18 cellular contexts compared by ENCODE assay signal in the genomic region with DNA sequence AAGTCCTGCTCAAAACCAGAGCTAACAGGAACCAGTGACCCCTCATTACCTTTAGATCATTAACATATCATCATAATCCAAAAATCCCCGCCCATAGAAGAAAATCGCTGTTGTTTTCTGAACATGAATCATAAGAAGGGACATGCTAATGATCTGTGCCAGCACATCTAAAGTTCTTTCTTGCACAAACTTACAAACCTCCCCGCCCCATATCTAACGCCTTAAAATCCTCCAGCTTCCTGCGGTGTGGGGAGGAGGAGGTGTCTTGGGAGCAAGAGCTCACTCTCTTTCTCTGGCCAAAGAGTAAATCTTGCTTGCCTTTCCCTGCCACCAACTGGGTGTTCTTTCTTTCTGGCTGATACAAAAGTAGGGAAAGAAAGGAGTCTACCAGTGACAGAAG.
A peak's percentile ranks its signal among the peaks of the same experiment; 100 is the strongest.
DNase-seq lines count a peak whose midpoint lies in the region; ATAC-seq and TF ChIP-seq lines count a peak whose summit lies in the region.
"Had no signal": no experiment of that assay in that cellular context is flagged by ENCODE, and none has a peak within 500 bp of the region (broad histone marks: within the 10 kb centered on the region; RNA-seq: fewer than 3 reads in every experiment).

No MANE protein-coding gene starts in this region.

- no peaks in the 10 kb centered on the region for H3K79me2 ChIP-seq in smooth muscle cell (ENCODE audit: low read depth)

- no peak for TF ChIP-seq CTCF in WTC11 (IDR thresholded peaks at IDR 0.05)
- no peak for TF ChIP-seq CTCF in smooth muscle cell (IDR thresholded peaks at IDR 0.05; ENCODE audit: borderline replicate concordance, insufficient read depth, poor library complexity, severe bottlenecking)

- no peak overlapping the region for H3K4me3 Mint-ChIP-seq in WTC11
- no peak overlapping the region for H3K4me3 Mint-ChIP-seq in activated T-cell treated with anti-CD3 and anti-CD28 coated beads, Interleukin-2, amount 50 U/mL, for 24 hours
- H3K4me3 Mint-ChIP-seq: activated naive CD4-positive, alpha-beta T cell treated with anti-CD3 and anti-CD28 coated beads, Interleukin-2, amount 50 U/mL, for 24 hours; activated T-helper 17 cell treated with anti-CD3 and anti-CD28 coated beads, Interleukin-2, amount 50 U/mL, for 72 hours; naive thymus-derived CD4-positive, alpha-beta T cell had no signal

- H3K36me3 ChIP-seq in smooth muscle cell (ENCODE audit: low read depth), result no peaks in the 10 kb centered on the region

- in situ Hi-C loops in G401 (cut with HindIII; ENCODE audit: low sequenced_read_pairs), result no loop called here

- H3K27me3 ChIP-seq in right cardiac atrium (ENCODE audit: control insufficient read depth, insufficient read depth), result no peaks in the 10 kb centered on the region
- peaks cover 22% of the 10 kb centered on the region for H3K27me3 ChIP-seq in smooth muscle cell (ENCODE audit: low read depth)

- POLR2A ChIA-PET in WTC11 (lab: Charles Lee), result no interaction called here

- H3K27ac ChIP-seq in right cardiac atrium (ENCODE audit: low read length) (no peak overlapping the region), smooth muscle cell (ENCODE audit: low read depth) (no peak overlapping the region)

- no peaks in the 10 kb centered on the region; the same call in 1 of the 2 replicates for H3K27me3 Mint-ChIP-seq in WTC11 (ENCODE audit: low read depth)
- peaks cover 17% of the 10 kb centered on the region for H3K27me3 Mint-ChIP-seq in activated T-cell treated with anti-CD3 and anti-CD28 coated beads, Interleukin-2, amount 50 U/mL, for 24 hours

- H3K4me1 Mint-ChIP-seq in WTC11, result peaks cover 7% of the 10 kb centered on the region; the same call in 1 of the 2 replicates
- no peaks in the 10 kb centered on the region for H3K4me1 Mint-ChIP-seq in activated T-cell treated with anti-CD3 and anti-CD28 coated beads, Interleukin-2, amount 50 U/mL, for 24 hours (ENCODE audit: low read depth)
- H3K4me1 Mint-ChIP-seq: activated naive CD4-positive, alpha-beta T cell treated with anti-CD3 and anti-CD28 coated beads, Interleukin-2, amount 50 U/mL, for 24 hours; activated T-helper 17 cell treated with anti-CD3 and anti-CD28 coated beads, Interleukin-2, amount 50 U/mL, for 72 hours; naive thymus-derived CD4-positive, alpha-beta T cell had no signal

- ATAC-seq in WTC11 (no peak), right cardiac atrium (peak; percentile 58 to 72)
- ATAC-seq: activated T-helper 17 cell treated with anti-CD3 and anti-CD28 coated beads, Interleukin-2, amount 50 U/mL, for 72 hours; naive thymus-derived CD4-positive, alpha-beta T cell had no signal

- H3K4me3 ChIP-seq in right cardiac atrium (ENCODE audit: low read length), result no peak overlapping the region
- no peak overlapping the region for H3K4me3 ChIP-seq in smooth muscle cell

- intact Hi-C loops in right cardiac atrium (cut with DNase I), result no loop called here

- H3K4me2 ChIP-seq in smooth muscle cell, result peak overlapping the region; percentile 8

- peak overlapping the region; percentile 42; the same call in 1 of the 2 replicates for H3K27ac Mint-ChIP-seq in WTC11
- H3K27ac Mint-ChIP-seq in activated T-cell treated with anti-CD3 and anti-CD28 coated beads, Interleukin-2, amount 50 U/mL, for 24 hours, result no peak overlapping the region
- H3K27ac Mint-ChIP-seq: activated naive CD4-positive, alpha-beta T cell treated with anti-CD3 and anti-CD28 coated beads, Interleukin-2, amount 50 U/mL, for 24 hours; activated T-helper 17 cell treated with anti-CD3 and anti-CD28 coated beads, Interleukin-2, amount 50 U/mL, for 72 hours; naive thymus-derived CD4-positive, alpha-beta T cell had no signal

- no peaks in the 10 kb centered on the region for H3K36me3 Mint-ChIP-seq in WTC11
- no peaks in the 10 kb centered on the region for H3K36me3 Mint-ChIP-seq in activated T-cell treated with anti-CD3 and anti-CD28 coated beads, Interleukin-2, amount 50 U/mL, for 24 hours (ENCODE audit: low read depth)
- H3K36me3 Mint-ChIP-seq: activated naive CD4-positive, alpha-beta T cell treated with anti-CD3 and anti-CD28 coated beads, Interleukin-2, amount 50 U/mL, for 24 hours; naive thymus-derived CD4-positive, alpha-beta T cell had no signal

- WGBS in right cardiac atrium, result 36% methylated on average over 5 of the region's 5 CpGs
- 55% methylated on average over 5 of the region's 5 CpGs for WGBS in smooth muscle cell (ENCODE audit: low lambda C conversion rate)

- no peaks in the 10 kb centered on the region for H3K9me3 ChIP-seq in right cardiac atrium (ENCODE audit: control insufficient read depth, low read length)
- H3K9me3 ChIP-seq in smooth muscle cell (replicated peaks; ENCODE audit: low read depth), result no peaks in the 10 kb centered on the region

- H3K4me1 ChIP-seq in right cardiac atrium (ENCODE audit: control insufficient read depth, insufficient read depth, low read length), result no peaks in the 10 kb centered on the region
- peaks cover 8% of the 10 kb centered on the region for H3K4me1 ChIP-seq in smooth muscle cell (ENCODE audit: low read depth)

- CTCF ChIA-PET in WTC11 (lab: Charles Lee), result no interaction called here

- H3K9me3 Mint-ChIP-seq in WTC11, result no peaks in the 10 kb centered on the region
- no peaks in the 10 kb centered on the region for H3K9me3 Mint-ChIP-seq in activated T-cell treated with anti-CD3 and anti-CD28 coated beads, Interleukin-2, amount 50 U/mL, for 24 hours
- H3K9me3 Mint-ChIP-seq: activated naive CD4-positive, alpha-beta T cell treated with anti-CD3 and anti-CD28 coated beads, Interleukin-2, amount 50 U/mL, for 24 hours; activated T-helper 17 cell treated with anti-CD3 and anti-CD28 coated beads, Interleukin-2, amount 50 U/mL, for 72 hours had no signal

- H2AFZ ChIP-seq in smooth muscle cell (ENCODE audit: low read depth), result no peak overlapping the region

- DNase-seq in WTC11 (ENCODE audit: low spot score) (no peak), fibroblast of gingiva (ENCODE audit: low read depth) (peak; percentile 11), right cardiac atrium (no peak), smooth muscle cell (lab: John Stamatoyannopoulos, UW; ENCODE audit: unreplicated experiment) (no peak), G401 (ENCODE audit: low spot score) (no peak), glomerular visceral epithelial cell (ENCODE audit: extremely low spot score) (no peak)
- no peak for DNase-seq in activated T-cell treated with anti-CD3 and anti-CD28 coated beads, Interleukin-2, amount 50 U/mL, for 24 hours
- DNase-seq: HCEC 1CT; kidney glomerular epithelial cell; naive thymus-derived CD4-positive, alpha-beta T cell; NCI-H1105 treated with DMSO at 0.1 percent for 48 hours; NCI-H2029; NCI-H226; NCI-H748 treated with DMSO at 0.1 percent for 48 hours; stimulated activated CD4-positive, alpha-beta T cell treated with anti-CD3 and anti-CD28 coated beads, Interleukin-4, amount 100 ng/mL, for 4 hours; stimulated activated naive CD4-positive, alpha-beta T cell had no signal

- H3F3A ChIP-seq in smooth muscle cell (ENCODE audit: low read depth), result no peaks in the 10 kb centered on the region

- no peak overlapping the region for H3K9ac ChIP-seq in smooth muscle cell (ENCODE audit: low read depth)

- H4K20me1 ChIP-seq in smooth muscle cell (ENCODE audit: low read depth), result no peaks in the 10 kb centered on the region

TF ChIP-seq in WTC11, 78 proteins besides CTCF, POLR2A, EP300 and RAD21:
- TF ChIP-seq CDX4 (CRISPR knock-in tag; IDR thresholded peaks at IDR 0.05; ENCODE audit: borderline replicate concordance) (no peak), ZNF232 (CRISPR knock-in tag; IDR thresholded peaks at IDR 0.05) (no peak), CBFB (CRISPR knock-in tag; IDR thresholded peaks at IDR 0.05; ENCODE audit: low read depth) (no peak), NR1H2 (CRISPR knock-in tag; IDR thresholded peaks at IDR 0.05) (no peak)
